ENCODE assay signal across 13 cellular contexts in genomic region chr12:115543269-115543668, GRCh38.
DNase-seq lines count a peak whose midpoint lies in the region; FAIRE-seq and TF ChIP-seq lines count a peak whose summit lies in the region.
"Had no signal": no experiment of that assay in that cellular context is flagged by ENCODE, and none has a peak within 500 bp of the region (broad histone marks: within the 10 kb centered on the region; RNA-seq: fewer than 3 reads in every experiment).

No MANE protein-coding gene starts in this region.

- FAIRE-seq in urothelium cell line (lab: Jason Lieb, UNC) (no peak), kidney (lab: Jason Lieb, UNC) (no peak)

- intact Hi-C loops in head of caudate nucleus (cut with DNase I): no loop called here
- intact Hi-C loops in kidney (cut with DNase I): no loop called here

- no peaks in the 10 kb centered on the region for H3K36me3 ChIP-seq in kidney (ENCODE audit: control insufficient read depth in 1 of 2, insufficient read depth in 2 of 2, low read length in 2 of 2)

- no peak for TF ChIP-seq POLR2A in erythroblast (IDR thresholded peaks at IDR 0.05; ENCODE audit: low read length)

- H3K9ac ChIP-seq in kidney (ENCODE audit: low read length in 2 of 2): no peak overlapping the region

- TF ChIP-seq CTCF in HFF-Myc (IDR thresholded peaks at IDR 0.05; ENCODE audit: low read depth, low read length, missing control alignments) (no peak), fibroblast of villous mesenchyme (IDR thresholded peaks at IDR 0.05; ENCODE audit: insufficient read depth, low read depth, low read length) (no peak), kidney (IDR thresholded peaks at IDR 0.05; ENCODE audit: borderline replicate concordance, extremely low read depth, insufficient read depth) (no peak)

- H3K27ac ChIP-seq in kidney (ENCODE audit: low read depth in 2 of 2, low read length in 2 of 2): no peak overlapping the region
- H3K27ac ChIP-seq: PC-9 had no signal

- H3K4me3 ChIP-seq in HFF-Myc (replicated peaks; ENCODE audit: low read depth, low read length) (no peak overlapping the region), fibroblast of villous mesenchyme (ENCODE audit: low read depth, low read length) (no peak overlapping the region), kidney (ENCODE audit: low read length in 2 of 2) (no peak overlapping the region)
- H3K4me3 ChIP-seq: PC-9 had no signal

- H3K9me3 ChIP-seq in kidney (ENCODE audit: control insufficient read depth in 1 of 2, low read length in 2 of 2): peaks cover 0 to 7% of the 10 kb centered on the region in 2 donors

- DNase-seq in Daoy (ENCODE audit: low read depth) (peak; percentile 6), HFF-Myc (ENCODE audit: extremely low read depth, low read depth) (peak; percentile 16), SW480 (ENCODE audit: low spot score) (peak; percentile 11), fibroblast of villous mesenchyme (ENCODE audit: low read depth) (peak; percentile 3), erythroblast (lab: John Stamatoyannopoulos, UW) (no peak), head of caudate nucleus (no peak), urothelium cell line (ENCODE audit: low spot score) (no peak), kidney (no peak)
- DNase-seq: COR-L47, Karpas-422, NCI-H2029 treated with DMSO at 0.1 percent for 48 hours, NCI-H748 treated with DMSO at 0.1 percent for 48 hours, PC-9 had no signal

- no peaks in the 10 kb centered on the region for H3K4me1 ChIP-seq in kidney (ENCODE audit: control insufficient read depth in 1 of 2, insufficient read depth in 1 of 2, low read depth in 1 of 2, low read length in 2 of 2)

Comparison
In these comparisons a context has a peak if more than half of its experiments do, and no peak if none do; other contexts are left out.
1. DNase-seq: peak in Daoy (single experiment), HFF-Myc (single experiment), SW480 (single experiment) and fibroblast of villous mesenchyme (single experiment); none in erythroblast (0 of 2), head of caudate nucleus (0 of 42), urothelium cell line (single experiment) and kidney (single experiment).